ENCODE assay signal across 1 cellular context in the genomic region with DNA sequence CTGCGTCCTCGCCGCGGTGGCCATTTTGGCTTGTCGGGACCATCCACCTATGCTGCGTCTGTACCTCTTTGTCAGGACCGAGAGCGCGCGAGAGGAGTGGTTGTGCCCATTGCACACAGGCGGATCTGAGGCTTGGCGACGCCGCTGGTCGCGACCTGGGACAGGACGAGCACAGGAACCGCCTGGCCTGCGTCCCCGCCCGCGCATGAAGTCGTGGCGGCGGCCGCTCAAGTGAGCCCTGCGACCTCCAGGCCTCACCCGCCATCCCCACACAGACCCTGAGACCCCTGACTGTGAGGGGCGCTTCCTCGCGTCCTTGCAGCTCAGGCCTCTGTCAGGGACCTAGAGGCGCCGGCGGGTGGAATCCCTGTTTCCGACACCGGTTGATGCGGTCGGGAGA.
A peak's percentile ranks its signal among the peaks of the same experiment; 100 is the strongest.
TF ChIP-seq lines count a peak whose summit lies in the region.

No MANE protein-coding gene starts in this region.

TF ChIP-seq in HepG2, 621 proteins besides CTCF, POLR2A, EP300 and RAD21:
- TF ChIP-seq IRF2 (CRISPR knock-in tag; IDR thresholded peaks at IDR 0.05): no peak
- TF ChIP-seq ZBTB38 (CRISPR knock-in tag; IDR thresholded peaks at IDR 0.05): 0 out of 2 replicates have a peak, but pooled peaks have one; percentile 13
- no peak for TF ChIP-seq ZNF121 (CRISPR knock-in tag; IDR thresholded peaks at IDR 0.05)
- peak; percentile 68 for TF ChIP-seq AGO2 (optimal IDR thresholded peaks at IDR 0.05; ENCODE audit: low read depth, low read length)
- no peak for TF ChIP-seq ZNF567 (CRISPR knock-in tag; IDR thresholded peaks at IDR 0.05; ENCODE audit: borderline replicate concordance)
